ENCODE assay signal across 15 cellular contexts in genomic region chr15:74892931-74893330, GRCh38. TPM values are rescaled to one million over a fixed set of nuclear protein-coding genes. Genes with fewer than 3 reads are reported as not detected.
DNase-seq lines count a peak whose midpoint lies in the region; ATAC-seq and TF ChIP-seq lines count a peak whose summit lies in the region.
"Had no signal": no experiment of that assay in that cellular context is flagged by ENCODE, and none has a peak within 500 bp of the region (broad histone marks: within the 10 kb centered on the region; RNA-seq: fewer than 3 reads in every experiment).

No MANE protein-coding gene starts in this region.

- H3K4me1 Mint-ChIP-seq in CD4-positive, CD25-positive, alpha-beta regulatory T cell = peaks cover 19 to 75% (median 36%) of the 10 kb centered on the region in 4 donors
- H3K4me1 Mint-ChIP-seq in CD8-positive, alpha-beta T cell (ENCODE audit: low read depth) = peaks cover 48% of the 10 kb centered on the region
- H3K4me1 Mint-ChIP-seq in activated CD4-positive, alpha-beta memory T cell treated with anti-CD3 and anti-CD28 coated beads, Interleukin-2, amount 10 ng/mL, durations not matched to agents 7 days and 5 days = peaks cover 60% of the 10 kb centered on the region

- peak overlapping the region; percentile 58 for H3K4me3 ChIP-seq in CD4-positive, CD25-positive, alpha-beta regulatory T cell (ENCODE audit: low read depth, low read length)
- no peak overlapping the region for H3K4me3 ChIP-seq in CD8-positive, alpha-beta T cell (ENCODE audit: low read depth, low read length)
- H3K4me3 ChIP-seq: lung, pancreas, sigmoid colon had no signal

- POLR2A ChIA-PET in CD8-positive, alpha-beta T cell (lab: Charles Lee) = interaction anchor here (1.7 to 1.9 kb wide), 2 partner anchors 14 to 48 kb away, joined by 8 to 12 read pairs; partner anchors contain the start of gene FAM219B
- POLR2A ChIA-PET in activated CD4-positive, alpha-beta memory T cell treated with anti-CD3 and anti-CD28 coated beads, Interleukin-2, amount 10 ng/mL, durations not matched to agents 7 days and 5 days (lab: Charles Lee) = interaction anchor here (0.9 to 7.5 kb wide), 13 partner anchors 9 to 276 kb away, joined by 3 to 110 read pairs (median 6); partner anchors contain the start of genes COX5A, FAM219B, SCAMP2 and ULK3

- H3K4me1 ChIP-seq in CD4-positive, CD25-positive, alpha-beta regulatory T cell (ENCODE audit: control insufficient read depth, insufficient read depth, low read length, poor library complexity, severe bottlenecking) = peaks cover 55% of the 10 kb centered on the region
- peaks cover 39% of the 10 kb centered on the region for H3K4me1 ChIP-seq in CD8-positive, alpha-beta T cell (ENCODE audit: insufficient read depth, low read length)

- CTCF ChIA-PET in CD8-positive, alpha-beta T cell (lab: Charles Lee) = interaction anchor here (1.5 to 4.0 kb wide), 3 partner anchors 8 to 105 kb away, joined by 6 to 28 read pairs (median 10); no protein-coding TSS in a partner anchor
- CTCF ChIA-PET in activated CD4-positive, alpha-beta memory T cell treated with anti-CD3 and anti-CD28 coated beads, Interleukin-2, amount 10 ng/mL, durations not matched to agents 7 days and 5 days (lab: Charles Lee) = interaction anchor here (0.6 to 3.5 kb wide), 4 partner anchors 9 to 100 kb away, joined by 3 to 25 read pairs (median 14); no protein-coding TSS in a partner anchor

- ATAC-seq in CD4-positive, CD25-positive, alpha-beta regulatory T cell (ENCODE audit: low read depth in 2 of 2) = no peak
- no peak for ATAC-seq in CD8-positive, alpha-beta T cell

- TF ChIP-seq CTCF in CD8-positive, alpha-beta T cell (IDR thresholded peaks at IDR 0.05) = no peak

- peaks cover 4% of the 10 kb centered on the region for H3K27me3 Mint-ChIP-seq in CD4-positive, CD25-positive, alpha-beta regulatory T cell
- H3K27me3 Mint-ChIP-seq in CD8-positive, alpha-beta T cell (ENCODE audit: low read depth) = no peaks in the 10 kb centered on the region
- H3K27me3 Mint-ChIP-seq in activated CD4-positive, alpha-beta memory T cell treated with anti-CD3 and anti-CD28 coated beads, Interleukin-2, amount 10 ng/mL, durations not matched to agents 7 days and 5 days = no peaks in the 10 kb centered on the region
- H3K27me3 Mint-ChIP-seq: brain, type B pancreatic cell had no signal

- H3K36me3 ChIP-seq in CD4-positive, CD25-positive, alpha-beta regulatory T cell (ENCODE audit: control insufficient read depth, insufficient read depth, low read length) = peaks cover 19% of the 10 kb centered on the region
- no peaks in the 10 kb centered on the region for H3K36me3 ChIP-seq in CD8-positive, alpha-beta T cell (ENCODE audit: insufficient read depth, low read length)
- H3K36me3 ChIP-seq: pancreas had no signal

- no peaks in the 10 kb centered on the region for H3K9me3 Mint-ChIP-seq in CD4-positive, CD25-positive, alpha-beta regulatory T cell
- no peaks in the 10 kb centered on the region for H3K9me3 Mint-ChIP-seq in CD8-positive, alpha-beta T cell
- no peaks in the 10 kb centered on the region for H3K9me3 Mint-ChIP-seq in activated CD4-positive, alpha-beta memory T cell treated with anti-CD3 and anti-CD28 coated beads, Interleukin-2, amount 10 ng/mL, durations not matched to agents 7 days and 5 days
- H3K9me3 Mint-ChIP-seq: brain, type B pancreatic cell had no signal

- peak overlapping the region; percentile 92 to 100 (median 100) for H3K27ac Mint-ChIP-seq in CD4-positive, CD25-positive, alpha-beta regulatory T cell
- peak overlapping the region; percentile 96 for H3K27ac Mint-ChIP-seq in CD8-positive, alpha-beta T cell
- peak overlapping the region; percentile 99 for H3K27ac Mint-ChIP-seq in activated CD4-positive, alpha-beta memory T cell treated with anti-CD3 and anti-CD28 coated beads, Interleukin-2, amount 10 ng/mL, durations not matched to agents 7 days and 5 days
- H3K27ac Mint-ChIP-seq: type B pancreatic cell had no signal

- H3K9me3 ChIP-seq in CD4-positive, CD25-positive, alpha-beta regulatory T cell (ENCODE audit: control insufficient read depth in 2 of 2, low read length in 2 of 2) = no peaks in the 10 kb centered on the region
- H3K9me3 ChIP-seq in CD8-positive, alpha-beta T cell (ENCODE audit: low read length) = no peaks in the 10 kb centered on the region
- H3K9me3 ChIP-seq: pancreas, sigmoid colon had no signal

- peaks cover 25% of the 10 kb centered on the region for H3K36me3 Mint-ChIP-seq in CD4-positive, CD25-positive, alpha-beta regulatory T cell
- peaks cover 33% of the 10 kb centered on the region for H3K36me3 Mint-ChIP-seq in CD8-positive, alpha-beta T cell
- peaks cover 50% of the 10 kb centered on the region for H3K36me3 Mint-ChIP-seq in activated CD4-positive, alpha-beta memory T cell treated with anti-CD3 and anti-CD28 coated beads, Interleukin-2, amount 10 ng/mL, durations not matched to agents 7 days and 5 days (ENCODE audit: low read depth)

- H3K4me3 Mint-ChIP-seq in CD4-positive, CD25-positive, alpha-beta regulatory T cell = peak overlapping the region; percentile 84 to 93 (median 88)
- H3K4me3 Mint-ChIP-seq in CD8-positive, alpha-beta T cell = no peak overlapping the region
- no peak overlapping the region for H3K4me3 Mint-ChIP-seq in activated CD4-positive, alpha-beta memory T cell treated with anti-CD3 and anti-CD28 coated beads, Interleukin-2, amount 10 ng/mL, durations not matched to agents 7 days and 5 days
- H3K4me3 Mint-ChIP-seq: type B pancreatic cell had no signal

- peak overlapping the region; percentile 65 for H3K27ac ChIP-seq in CD4-positive, CD25-positive, alpha-beta regulatory T cell (ENCODE audit: insufficient read depth, low read length, poor library complexity, severe bottlenecking)
- H3K27ac ChIP-seq in CD8-positive, alpha-beta T cell (ENCODE audit: low read depth, low read length) = peak overlapping the region; percentile 36
- peak overlapping the region; percentile 11 for H3K27ac ChIP-seq in epithelial cell of prostate
- H3K27ac ChIP-seq: sigmoid colon had no signal

- H3K27me3 ChIP-seq in CD4-positive, CD25-positive, alpha-beta regulatory T cell (ENCODE audit: control insufficient read depth, insufficient read depth, low read length) = no peaks in the 10 kb centered on the region
- H3K27me3 ChIP-seq in CD8-positive, alpha-beta T cell (ENCODE audit: insufficient read depth, low read length) = no peaks in the 10 kb centered on the region
- H3K27me3 ChIP-seq: pancreas, sigmoid colon had no signal

- DNase-seq in CD4-positive, CD25-positive, alpha-beta regulatory T cell = no peak
- no peak for DNase-seq in CD8-positive, alpha-beta T cell
- DNase-seq in activated CD4-positive, alpha-beta memory T cell treated with anti-CD3 and anti-CD28 coated beads, Interleukin-2, amount 10 ng/mL, durations not matched to agents 7 days and 5 days = no peak
- no peak for DNase-seq in epithelial cell of prostate (ENCODE audit: low read depth, low spot score)
- DNase-seq in dermis blood vessel endothelial cell = no peak
- no peak for DNase-seq in A172 (ENCODE audit: low spot score)
- no peak for DNase-seq in stimulated activated CD4-positive, alpha-beta T cell treated with anti-CD3 and anti-CD28 coated beads, Interleukin-2, amount 100 ng/mL, for 24 hours
- DNase-seq: Kasumi-1, NCI-H1105, NCI-H526 treated with DMSO at 0.1 percent for 48 hours, sigmoid colon had no signal

- intact Hi-C loops in CD8-positive, alpha-beta T cell (cut with DNase I, micrococcal nuclease) = loop anchor here in 1 of 2 experiments (5.0 kb wide), 1 partner anchor 129 kb away; the partner anchor contains the start of gene PPCDC

RNA-seq across cellular contexts. Expression of gene MPI, which starts 3.1 kb away (rescaled TPM):
- total RNA-seq in CD4-positive, CD25-positive, alpha-beta regulatory T cell = 49.6 TPM
- 100 to 1,000 TPM in 2 of 4 donors, 10 to 100 TPM in 2; 77.2 to 108 (median 100.0) TPM for polyA plus RNA-seq in CD4-positive, CD25-positive, alpha-beta regulatory T cell
- 10 to 100 TPM; 18.3 to 19.9 TPM for total RNA-seq in CD8-positive, alpha-beta T cell
- total RNA-seq in activated CD4-positive, alpha-beta memory T cell treated with anti-CD3 and anti-CD28 coated beads, Interleukin-2, amount 10 ng/mL, durations not matched to agents 7 days and 5 days = 10 to 100 TPM; 82.8 to 92.9 TPM
- 47.0 and 89.3 TPM in 2 replicates for total RNA-seq in dermis blood vessel endothelial cell
- total RNA-seq in A172 (2014; rRNA removed; shearing (Covaris generic)) = 48.5 and 50.3 TPM in 2 replicates

RNA-seq across cellular contexts. Expression of gene FAM219B, which starts 13.7 kb away (rescaled TPM):
- total RNA-seq in CD4-positive, CD25-positive, alpha-beta regulatory T cell = 79.7 TPM
- polyA plus RNA-seq in CD4-positive, CD25-positive, alpha-beta regulatory T cell = 10 to 100 TPM; 22.0 to 26.9 (median 24.8) TPM
- 10 to 100 TPM; 18.6 to 22.1 TPM for total RNA-seq in CD8-positive, alpha-beta T cell
- total RNA-seq in activated CD4-positive, alpha-beta memory T cell treated with anti-CD3 and anti-CD28 coated beads, Interleukin-2, amount 10 ng/mL, durations not matched to agents 7 days and 5 days = 100 to 1,000 TPM; 103 to 116 TPM
- total RNA-seq in dermis blood vessel endothelial cell = 41.0 and 57.0 TPM in 2 replicates
- 26.6 and 28.6 TPM in 2 replicates for total RNA-seq in A172 (2014; rRNA removed; shearing (Covaris generic))

RNA-seq across cellular contexts. Expression of gene SCAMP2, which starts 19.8 kb away (rescaled TPM):
- 107 TPM for total RNA-seq in CD4-positive, CD25-positive, alpha-beta regulatory T cell
- polyA plus RNA-seq in CD4-positive, CD25-positive, alpha-beta regulatory T cell = 100 to 1,000 TPM; 145 to 194 (median 159) TPM
- total RNA-seq in CD8-positive, alpha-beta T cell = 10 to 100 TPM; 48.7 to 57.2 TPM
- 100 to 1,000 TPM; 144 to 156 TPM for total RNA-seq in activated CD4-positive, alpha-beta memory T cell treated with anti-CD3 and anti-CD28 coated beads, Interleukin-2, amount 10 ng/mL, durations not matched to agents 7 days and 5 days
- total RNA-seq in dermis blood vessel endothelial cell = 32.5 and 46.0 TPM in 2 replicates
- 36.1 and 39.7 TPM in 2 replicates for total RNA-seq in A172 (2014; rRNA removed; shearing (Covaris generic))

RNA-seq across cellular contexts. Expression of gene COX5A, which starts 44.9 kb away (rescaled TPM):
- 91.8 TPM for total RNA-seq in CD4-positive, CD25-positive, alpha-beta regulatory T cell
- 100 to 1,000 TPM; 383 to 512 (median 449) TPM for polyA plus RNA-seq in CD4-positive, CD25-positive, alpha-beta regulatory T cell
- total RNA-seq in CD8-positive, alpha-beta T cell = 10 to 100 TPM; 40.0 to 42.6 TPM
- total RNA-seq in activated CD4-positive, alpha-beta memory T cell treated with anti-CD3 and anti-CD28 coated beads, Interleukin-2, amount 10 ng/mL, durations not matched to agents 7 days and 5 days = 100 to 1,000 TPM; 273 to 274 TPM
- total RNA-seq in dermis blood vessel endothelial cell = 47.5 and 79.2 TPM in 2 replicates
- 124 and 129 TPM in 2 replicates for total RNA-seq in A172 (2014; rRNA removed; shearing (Covaris generic))

RNA-seq across cellular contexts. Expression of gene ULK3, which starts 50.0 kb away (rescaled TPM):
- 54.4 TPM for total RNA-seq in CD4-positive, CD25-positive, alpha-beta regulatory T cell
- 10 to 100 TPM; 22.5 to 38.1 (median 34.7) TPM for polyA plus RNA-seq in CD4-positive, CD25-positive, alpha-beta regulatory T cell
- 10 to 100 TPM; 34.3 to 35.1 TPM for total RNA-seq in CD8-positive, alpha-beta T cell
- 10 to 100 TPM; 74.9 to 84.2 TPM for total RNA-seq in activated CD4-positive, alpha-beta memory T cell treated with anti-CD3 and anti-CD28 coated beads, Interleukin-2, amount 10 ng/mL, durations not matched to agents 7 days and 5 days
- 31.0 and 39.3 TPM in 2 replicates for total RNA-seq in dermis blood vessel endothelial cell
- 35.9 and 40.1 TPM in 2 replicates for total RNA-seq in A172 (2014; rRNA removed; shearing (Covaris generic))

Comparison
In these comparisons a context has a peak if more than half of its experiments do, and no peak if none do; other contexts are left out.
1. H3K27ac ChIP-seq: peak in every context shown above with its lines; median percentile 65 in CD4-positive, CD25-positive, alpha-beta regulatory T cell; 36 in CD8-positive, alpha-beta T cell; 11 in epithelial cell of prostate.
2. H3K4me3 Mint-ChIP-seq: peak in CD4-positive, CD25-positive, alpha-beta regulatory T cell (4 of 4); none in CD8-positive, alpha-beta T cell (single experiment) and activated CD4-positive, alpha-beta memory T cell treated with anti-CD3 and anti-CD28 coated beads, Interleukin-2, amount 10 ng/mL, durations not matched to agents 7 days and 5 days (single experiment).
3. Peak in every context shown above with its lines, with median percentiles within 50 percentile points of each other: H3K27ac Mint-ChIP-seq.